ENCODE assay signal across 9 cellular contexts in the genomic region with DNA sequence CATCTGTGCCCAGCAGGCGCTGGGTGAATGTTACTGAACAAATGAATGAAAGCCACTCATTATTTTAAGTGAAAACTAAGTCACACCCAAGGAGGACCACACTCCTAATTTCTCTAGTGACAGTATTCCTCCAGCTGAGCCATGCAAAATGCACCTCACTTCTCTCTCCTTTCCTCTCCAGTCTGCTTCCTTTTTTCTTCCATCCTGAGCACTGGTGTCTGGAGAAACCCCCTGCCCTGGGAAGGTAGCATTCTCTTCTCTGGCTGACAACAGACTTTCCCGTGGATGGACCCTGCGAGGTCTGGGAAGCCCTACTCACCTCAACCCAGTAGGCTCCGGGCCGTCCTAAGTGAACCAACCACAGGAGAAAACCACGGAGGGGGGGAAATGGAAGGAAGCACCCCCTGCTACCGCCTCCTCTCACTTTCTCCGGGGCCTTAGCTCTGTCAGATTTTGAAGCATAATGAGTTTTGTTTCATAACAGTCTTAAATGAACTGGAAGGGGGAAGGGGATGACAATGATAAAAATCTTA. TPM values are rescaled to one million over a fixed set of nuclear protein-coding genes. Genes with fewer than 3 reads are reported as not detected.
DNase-seq lines count a peak whose midpoint lies in the region; TF ChIP-seq lines count a peak whose summit lies in the region.
"Had no signal": no experiment of that assay in that cellular context is flagged by ENCODE, and none has a peak within 500 bp of the region (broad histone marks: within the 10 kb centered on the region; RNA-seq: fewer than 3 reads in every experiment).

No MANE protein-coding gene starts in this region.

- no peak for TF ChIP-seq CTCF in NB4 (IDR thresholded peaks at IDR 0.05; ENCODE audit: low read depth, low read length)
- TF ChIP-seq CTCF in endodermal cell (conservative IDR thresholded peaks at IDR 0.05): no peak
- TF ChIP-seq CTCF in neutrophil (IDR thresholded peaks at IDR 0.05): no peak
- TF ChIP-seq CTCF in colonic mucosa (IDR thresholded peaks at IDR 0.05): no peak

- intact Hi-C loops in colonic mucosa (cut with DNase I): no loop called here

- H3K36me3 ChIP-seq in endodermal cell (ENCODE audit: control insufficient read depth, insufficient read depth, low read length) (no peaks in the 10 kb centered on the region), neutrophil (no peaks in the 10 kb centered on the region), colonic mucosa (no peaks in the 10 kb centered on the region)

- DNase-seq in GDM1 (lab: John Stamatoyannopoulos, UW) (peak; percentile 17), NB4 (ENCODE audit: low read depth) (peak; percentile 44), endodermal cell (no peak), colonic mucosa (no peak), foreskin melanocyte (no peak), HuH-7.5 (ENCODE audit: low spot score) (no peak)
- DNase-seq: testis had no signal

- peaks cover 11% of the 10 kb centered on the region for H3K9me3 Mint-ChIP-seq in endodermal cell

- H3K9ac ChIP-seq in endodermal cell (ENCODE audit: extremely low read depth, low read length, poor library complexity, severe bottlenecking) (no peak overlapping the region), colonic mucosa (ENCODE audit: low read depth in 2 of 2, low read length in 2 of 2) (no peak overlapping the region)

- peak overlapping the region; percentile 40 for H3K27ac Mint-ChIP-seq in endodermal cell
- H3K27ac Mint-ChIP-seq: progenitor cell of endocrine pancreas had no signal

- H3K4me3 Mint-ChIP-seq in endodermal cell: no peak overlapping the region

- no peaks in the 10 kb centered on the region for H3K27me3 Mint-ChIP-seq in endodermal cell (ENCODE audit: insufficient read depth)
- H3K27me3 Mint-ChIP-seq: progenitor cell of endocrine pancreas had no signal

- H3K4me1 ChIP-seq in endodermal cell (ENCODE audit: control insufficient read depth, insufficient read depth, low read length): no peaks in the 10 kb centered on the region
- peaks cover 20 to 24% of the 10 kb centered on the region in 2 experiments for H3K4me1 ChIP-seq in neutrophil (ENCODE audit: control insufficient read depth in 1 of 2, insufficient read depth in 1 of 2, low read depth in 1 of 2, low read length in 1 of 2)
- peaks cover 5% of the 10 kb centered on the region for H3K4me1 ChIP-seq in colonic mucosa

- TF ChIP-seq POLR2A in NB4 (IDR thresholded peaks at IDR 0.05; ENCODE audit: extremely low read depth, insufficient read length): no peak

- no peak overlapping the region for H3K4me3 ChIP-seq in NB4 (ENCODE audit: low read depth, low read length)
- H3K4me3 ChIP-seq in endodermal cell (ENCODE audit: low read length): no peak overlapping the region
- peak overlapping the region in 1 of 2 experiments; percentile 13 for H3K4me3 ChIP-seq in neutrophil (ENCODE audit: low read depth in 1 of 2, low read length in 1 of 2)
- H3K4me3 ChIP-seq in colonic mucosa: no peak overlapping the region
- H3K4me3 ChIP-seq: testis had no signal

- peaks cover 24% of the 10 kb centered on the region for H3K4me1 Mint-ChIP-seq in endodermal cell

- WGBS in endodermal cell (ENCODE audit: insufficient coverage in 1 of 2, insufficient read length in 1 of 2), 2 experiments: 82% methylated on average over 8 of the region's 8 CpGs; no CpG with 5 or more reads in 1 of the 2 experiments

- H3K27ac ChIP-seq in endodermal cell (ENCODE audit: low read depth, low read length): peak overlapping the region; percentile 13
- H3K27ac ChIP-seq in neutrophil: peak overlapping the region; percentile 71
- no peak overlapping the region for H3K27ac ChIP-seq in colonic mucosa

- H3K9me3 ChIP-seq in endodermal cell (ENCODE audit: control insufficient read depth, low read length) (peaks cover 12% of the 10 kb centered on the region), neutrophil (no peaks in the 10 kb centered on the region), colonic mucosa (no peaks in the 10 kb centered on the region)
- H3K9me3 ChIP-seq: testis had no signal

- H3K27me3 ChIP-seq in endodermal cell (ENCODE audit: control insufficient read depth, insufficient read depth, low read length, poor library complexity, severe bottlenecking) (no peaks in the 10 kb centered on the region), neutrophil (no peaks in the 10 kb centered on the region), colonic mucosa (no peaks in the 10 kb centered on the region)
- H3K27me3 ChIP-seq: testis had no signal

- H3K36me3 Mint-ChIP-seq in endodermal cell (ENCODE audit: low read depth): peaks cover 9% of the 10 kb centered on the region

RNA-seq across cellular contexts. Expression of a gene that starts 22.6 kb away (rescaled TPM):
- total RNA-seq in endodermal cell (1 to 10 TPM; 4.7 to 5.3 TPM), colonic mucosa (1 to 10 TPM; 3.5 to 3.8 TPM)
- 9.3 TPM for polyA plus RNA-seq in endodermal cell (2013, experiment 1 of 2)
- polyA plus RNA-seq in endodermal cell (2013, experiment 2 of 2): 7.7 TPM

Comparison
In these comparisons a context has a peak if more than half of its experiments do, and no peak if none do; other contexts are left out.
1. DNase-seq: peak in GDM1 (single experiment) and NB4 (single experiment); none in endodermal cell (single experiment), colonic mucosa (single experiment), foreskin melanocyte (single experiment) and HuH-7.5 (single experiment).